Comparison of ENCODE assay signal across 8 cellular contexts in the genomic region with DNA sequence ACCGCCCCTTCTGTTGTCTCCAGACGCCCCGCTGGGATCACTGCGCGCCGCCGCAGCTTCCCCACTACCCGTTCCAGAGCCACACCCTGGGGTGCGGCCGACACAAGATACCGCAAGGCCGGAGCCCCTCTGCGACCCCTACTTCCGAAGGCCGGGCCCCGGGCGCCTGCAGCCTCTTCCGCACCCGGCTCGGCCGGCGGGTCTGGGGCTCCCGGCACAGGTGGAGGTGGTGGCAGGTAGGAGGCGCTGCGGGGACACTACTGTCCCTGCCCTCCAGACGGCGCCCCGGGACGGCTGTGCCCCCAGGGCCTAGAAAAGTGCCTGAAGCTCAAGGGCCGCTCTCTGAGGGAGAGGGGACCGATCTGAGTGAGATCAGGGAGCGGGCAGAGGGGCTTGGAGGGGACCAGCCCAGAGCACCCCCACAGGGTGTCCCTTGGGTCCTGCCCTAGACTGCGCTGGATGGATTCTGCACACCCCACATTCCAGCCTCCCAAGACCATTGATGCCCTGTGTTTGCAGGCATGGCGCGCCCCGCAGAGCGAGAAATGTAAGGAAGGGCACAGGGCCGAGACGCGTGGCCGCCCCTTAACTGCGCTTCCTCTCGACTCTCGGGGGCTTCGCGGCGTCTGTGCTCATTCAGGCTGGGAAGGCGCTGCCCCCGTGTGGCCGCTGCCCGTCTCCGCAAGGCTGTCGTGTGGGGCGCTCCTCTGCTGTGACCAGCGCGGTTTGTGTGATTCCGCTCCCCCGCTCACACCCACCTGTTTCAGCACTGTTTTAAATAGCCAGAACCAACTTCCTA.
DNase-seq lines count a peak whose midpoint lies in the region; ATAC-seq and TF ChIP-seq lines count a peak whose summit lies in the region.

No MANE protein-coding gene starts in this region.

- H3K27ac ChIP-seq in ACC112 (ENCODE audit: low read depth, low read length) = peak overlapping the region; percentile 53; the same call in 1 of the 2 replicates
- H3K27ac ChIP-seq in left lung = peak overlapping the region; percentile 66 to 83

- H3K4me3 ChIP-seq in ACC112 (ENCODE audit: low read depth, low read length) (peak overlapping the region; percentile 86), left lung (peak overlapping the region; percentile 55 to 61)

- peak overlapping the region; percentile 82 for H2AFZ ChIP-seq in ACC112 (ENCODE audit: low read length, unreplicated experiment)

- ATAC-seq in GM18868 (IDR thresholded peaks at IDR 0.05; ENCODE audit: unreplicated experiment) (peak; percentile 90), HG03139 (IDR thresholded peaks at IDR 0.05; ENCODE audit: unreplicated experiment) (peak; percentile 90), left lung (peak; percentile 84)

- no peaks in the 10 kb centered on the region for H3K79me2 ChIP-seq in ACC112 (ENCODE audit: control insufficient read depth, insufficient read depth, low read length, unreplicated experiment)

- H3K36me3 ChIP-seq in ACC112 (ENCODE audit: insufficient read depth, low read length) (no peaks in the 10 kb centered on the region), left lung (no peaks in the 10 kb centered on the region)

- H3K27me3 ChIP-seq in ACC112 (ENCODE audit: insufficient read depth, low read length) (no peaks in the 10 kb centered on the region), left lung (peaks cover 0 to 23% of the 10 kb centered on the region in 2 donors)

- H3K9me3 ChIP-seq in left lung = peaks cover 0 to 6% of the 10 kb centered on the region in 2 donors

- DNase-seq in NCI-H460 (ENCODE audit: extremely low read depth, low read depth) (peak; percentile 83), dermis blood vessel endothelial cell (peak; percentile 92), left lung (peak; percentile 81 to 93)
- DNase-seq in activated CD4-positive, alpha-beta T cell treated with anti-CD3 and anti-CD28 coated beads, Interleukin-2, amount 50 U/mL, for 1 hour = peak; percentile 50
- peak; percentile 64 for DNase-seq in stimulated activated CD4-positive, alpha-beta T cell treated with anti-CD3 and anti-CD28 coated beads, Interleukin-1b, Interleukin-23, amount 100 ng/mL, for 48 hours

- TF ChIP-seq CTCF in left lung (IDR thresholded peaks at IDR 0.05) = peak; percentile 83 to 88

- intact Hi-C loops in left lung (cut with DNase I) = loop anchor here in 1 of 2 donors (5.0 to 10.0 kb wide), 2 partner anchors 285 to 362 kb away; no protein-coding TSS in a partner anchor

- H3K4me1 ChIP-seq in ACC112 (ENCODE audit: control insufficient read depth, insufficient read depth, low read length, unreplicated experiment) = peaks cover 24% of the 10 kb centered on the region
- peaks cover 21 to 39% of the 10 kb centered on the region in 2 donors for H3K4me1 ChIP-seq in left lung

Comparison
In these comparisons a context has a peak if more than half of its experiments do, and no peak if none do; other contexts are left out.
1. Peak in every context shown above with its lines: DNase-seq, ATAC-seq, H3K4me3 ChIP-seq and H3K27ac ChIP-seq.